10 cellular contexts compared by ENCODE assay signal in the genomic region with DNA sequence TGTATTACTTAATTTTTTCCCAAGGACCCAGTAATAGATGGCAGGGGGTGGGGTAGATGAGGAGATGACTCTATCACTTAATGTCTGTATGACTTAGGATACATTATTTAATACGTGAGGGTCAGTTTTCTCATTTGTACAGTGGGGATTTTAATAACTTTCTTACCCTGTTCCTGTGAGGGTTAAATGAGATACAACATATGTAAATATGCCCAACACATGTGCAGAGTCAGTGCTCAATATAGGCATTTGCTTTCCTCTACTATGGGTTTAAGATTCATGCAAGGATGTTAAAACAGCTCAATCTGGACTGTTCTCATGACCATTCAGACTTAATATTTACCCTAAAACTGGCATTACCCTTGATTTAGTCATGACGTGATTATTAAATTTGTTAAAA. TPM values are rescaled to one million over a fixed set of nuclear protein-coding genes. Genes with fewer than 3 reads are reported as not detected.
A peak's percentile ranks its signal among the peaks of the same experiment; 100 is the strongest.
DNase-seq lines count a peak whose midpoint lies in the region; ATAC-seq and TF ChIP-seq lines count a peak whose summit lies in the region.
"Had no signal": no experiment of that assay in that cellular context is flagged by ENCODE, and none has a peak within 500 bp of the region (broad histone marks: within the 10 kb centered on the region; RNA-seq: fewer than 3 reads in every experiment).

No MANE protein-coding gene starts in this region.

- intact Hi-C loops in sciatic nerve (cut with DNase I), result loop anchor here (10.0 kb wide), 1 partner anchor 130 kb away; no protein-coding TSS in a partner anchor

- H3K27me3 ChIP-seq in foreskin keratinocyte, result no peaks in the 10 kb centered on the region

- DNase-seq in foreskin keratinocyte (no peak), sciatic nerve (ENCODE audit: low spot score) (no peak), OCI-M2 (lab: John Stamatoyannopoulos, UW; ENCODE audit: unreplicated experiment) (no peak), AG08396 (ENCODE audit: low spot score) (no peak)
- DNase-seq: NCI-H187, NCI-H2171, SIG-M5 had no signal

- no peaks in the 10 kb centered on the region for H3K4me1 ChIP-seq in foreskin keratinocyte

- H3K27ac ChIP-seq in foreskin keratinocyte, result no peak overlapping the region

- ATAC-seq in GM18868 (IDR thresholded peaks at IDR 0.05; ENCODE audit: unreplicated experiment) (peak; percentile 7), GM21515 (IDR thresholded peaks at IDR 0.05; ENCODE audit: unreplicated experiment) (peak; percentile 12), HG03108 (IDR thresholded peaks at IDR 0.05; ENCODE audit: unreplicated experiment) (peak; percentile 14), foreskin keratinocyte (peak; percentile 11), sciatic nerve (no peak)

- no peak for TF ChIP-seq CTCF in foreskin keratinocyte (conservative IDR thresholded peaks at IDR 0.05)

RNA-seq across cellular contexts. Expression of gene ST7, which starts 31.2 kb away (rescaled TPM):
- total RNA-seq in foreskin keratinocyte (15.4 and 15.6 TPM in 2 replicates), sciatic nerve (19.7 TPM)
- polyA plus RNA-seq in foreskin keratinocyte, result 11.7 and 13.3 TPM in 2 replicates
